In genomic region chr1:209703834-209704504, GRCh38 we compare ENCODE assay signal across 18 cellular contexts.
DNase-seq lines count a peak whose midpoint lies in the region; ATAC-seq and TF ChIP-seq lines count a peak whose summit lies in the region.
"Had no signal": no experiment of that assay in that cellular context is flagged by ENCODE, and none has a peak within 500 bp of the region (broad histone marks: within the 10 kb centered on the region; RNA-seq: fewer than 3 reads in every experiment).

No MANE protein-coding gene starts in this region.

- H3K4me3 ChIP-seq in fibroblast of pulmonary artery (replicated peaks; ENCODE audit: low read depth, low read length) = no peak overlapping the region
- H3K4me3 ChIP-seq: A549, K562, sigmoid colon, SJSA1, thyroid gland had no signal

- no peak for DNase-seq in T-helper 2 cell treated with Interferon-gamma antibody and Interleukin-4, amounts not matched to agents 5 μg/mL and 100 μg/mL, for 36 hours (ENCODE audit: low spot score)
- DNase-seq in T-helper 2 cell (no peak), fibroblast of pulmonary artery (ENCODE audit: low read depth) (peak; percentile 50), DMS114 treated with DMSO at 0.1 percent for 48 hours (lab: John Stamatoyannopoulos, UW; ENCODE audit: unreplicated experiment) (no peak), 8988T (no peak)
- DNase-seq: Calu3, naive B cell, NCI-H2029, NCI-H774 had no signal

- ATAC-seq in GM19351 (IDR thresholded peaks at IDR 0.05; ENCODE audit: unreplicated experiment) (peak; percentile 93), HG03520 (IDR thresholded peaks at IDR 0.05; ENCODE audit: unreplicated experiment) (peak; percentile 74), GM19452 (IDR thresholded peaks at IDR 0.05; ENCODE audit: unreplicated experiment) (no peak)
- ATAC-seq: A549, K562 had no signal

- H3K9me3 Mint-ChIP-seq in T-helper 2 cell treated with Interferon-gamma antibody and Interleukin-4, amounts not matched to agents 5 μg/mL and 100 μg/mL, for 36 hours = no peaks in the 10 kb centered on the region
- H3K9me3 Mint-ChIP-seq: brain had no signal

- no peaks in the 10 kb centered on the region for H3K36me3 Mint-ChIP-seq in T-helper 2 cell treated with Interferon-gamma antibody and Interleukin-4, amounts not matched to agents 5 μg/mL and 100 μg/mL, for 36 hours (ENCODE audit: low read depth)
- H3K36me3 Mint-ChIP-seq: brain, naive B cell had no signal

- H3K4me3 Mint-ChIP-seq in T-helper 2 cell treated with Interferon-gamma antibody and Interleukin-4, amounts not matched to agents 5 μg/mL and 100 μg/mL, for 36 hours = no peak overlapping the region
- H3K4me3 Mint-ChIP-seq: brain, naive B cell had no signal

- H3K27me3 Mint-ChIP-seq in T-helper 2 cell treated with Interferon-gamma antibody and Interleukin-4, amounts not matched to agents 5 μg/mL and 100 μg/mL, for 36 hours (ENCODE audit: low read depth) = no peaks in the 10 kb centered on the region

- H3K27ac Mint-ChIP-seq in T-helper 2 cell treated with Interferon-gamma antibody and Interleukin-4, amounts not matched to agents 5 μg/mL and 100 μg/mL, for 36 hours = peak overlapping the region; percentile 19
- H3K27ac Mint-ChIP-seq: brain had no signal

- TF ChIP-seq CTCF in fibroblast of pulmonary artery (IDR thresholded peaks at IDR 0.05; ENCODE audit: low read length, missing control alignments) = no peak

- peaks cover 38% of the 10 kb centered on the region for H3K4me1 Mint-ChIP-seq in T-helper 2 cell treated with Interferon-gamma antibody and Interleukin-4, amounts not matched to agents 5 μg/mL and 100 μg/mL, for 36 hours (ENCODE audit: low read depth)
- H3K4me1 Mint-ChIP-seq: brain had no signal
